ENCODE assay signal across 8 cellular contexts in genomic region chr17:38322156-38322779, GRCh38. TPM values are rescaled to one million over a fixed set of nuclear protein-coding genes. Genes with fewer than 3 reads are reported as not detected.
A peak's percentile ranks its signal among the peaks of the same experiment; 100 is the strongest.
DNase-seq lines count a peak whose midpoint lies in the region; ATAC-seq and TF ChIP-seq lines count a peak whose summit lies in the region.

No MANE protein-coding gene starts in this region.

- no peaks in the 10 kb centered on the region for H3K9me2 ChIP-seq in MM.1S (replicated peaks; ENCODE audit: insufficient read depth, low read length)

- ATAC-seq in right lobe of liver (peak; percentile 75 to 82 (median 80)), HG02840 (IDR thresholded peaks at IDR 0.05; ENCODE audit: low FRiP score, unreplicated experiment) (no peak), GM19455 (IDR thresholded peaks at IDR 0.05; ENCODE audit: unreplicated experiment) (no peak)

- H3K27ac ChIP-seq in MM.1S (ENCODE audit: low read length) (no peak overlapping the region), right lobe of liver (no peak overlapping the region)

- H3K4me2 ChIP-seq in MM.1S (ENCODE audit: low read depth, low read length): no peak overlapping the region

- H3K9me3 ChIP-seq in MM.1S (replicated peaks; ENCODE audit: insufficient read depth, low read length) (no peaks in the 10 kb centered on the region), right lobe of liver (no peaks in the 10 kb centered on the region)

- intact Hi-C loops in right lobe of liver (cut with DNase I): no loop called here

- H3K4me1 ChIP-seq in MM.1S (ENCODE audit: low read length) (no peaks in the 10 kb centered on the region), right lobe of liver (no peaks in the 10 kb centered on the region)

- TF ChIP-seq POLR2A in right lobe of liver (IDR thresholded peaks at IDR 0.05): no peak

- peaks cover 3% of the 10 kb centered on the region; the same call in 1 of the 2 replicates for H3K36me3 ChIP-seq in MM.1S (replicated peaks; ENCODE audit: insufficient read depth, low read length)
- peaks cover 0 to 26% (median 5%) of the 10 kb centered on the region in 4 donors for H3K36me3 ChIP-seq in right lobe of liver

- peak; percentile 48 for TF ChIP-seq CTCF in MM.1S (IDR thresholded peaks at IDR 0.05; ENCODE audit: low read length)
- TF ChIP-seq CTCF in right lobe of liver (IDR thresholded peaks at IDR 0.05): peak in 3 of 4 donors; percentile 78 to 84 (median 83)

- H3K27me3 ChIP-seq in MM.1S (replicated peaks; ENCODE audit: insufficient read depth, low read length) (no peaks in the 10 kb centered on the region), right lobe of liver (no peaks in the 10 kb centered on the region)

- H3K4me3 ChIP-seq in MM.1S (ENCODE audit: low read length) (no peak overlapping the region), right lobe of liver (no peak overlapping the region)

- no peaks in the 10 kb centered on the region for H3K79me2 ChIP-seq in MM.1S (ENCODE audit: low read length)

- no peaks in the 10 kb centered on the region for H3F3A ChIP-seq in MM.1S (ENCODE audit: insufficient read depth, low read length)

- H3K9ac ChIP-seq in MM.1S (ENCODE audit: low read length): no peak overlapping the region

- no peaks in the 10 kb centered on the region for H4K20me1 ChIP-seq in MM.1S (ENCODE audit: insufficient read depth, low read length)

- WGBS in right lobe of liver (ENCODE audit: insufficient coverage, low coverage, low lambda C conversion rate, missing lambda C conversion rate): 6% methylated on average over 2 of the region's 8 CpGs

- DNase-seq in GF-D8 (lab: John Stamatoyannopoulos, UW) (peak; percentile 1), MM.1S (peak; percentile 41), right lobe of liver (peak; percentile 48 to 69 (median 54))
- DNase-seq in activated CD4-positive, CD25-positive, alpha-beta regulatory T cell treated with anti-CD3 and anti-CD28 coated beads, Interleukin-2, amount 50 U/mL, for 72 hours: peak; percentile 75
- peak; percentile 48 for DNase-seq in central memory CD4-positive, alpha-beta T cell
- DNase-seq in stimulated activated CD8-positive, alpha-beta memory T cell treated with anti-CD3 and anti-CD28 coated beads, Interleukin-15, amount 100 ng/mL, for 24 hours (ENCODE audit: low read depth): peak; percentile 54

- H2AFZ ChIP-seq in MM.1S (ENCODE audit: low read length): no peak overlapping the region

RNA-seq across cellular contexts. Expression of gene GPR179, which starts 21.5 kb away (rescaled TPM):
- under 1 TPM in 2 of 6 experiments, not detected in 4; 0.07 to 0.22 TPM for total RNA-seq in right lobe of liver

RNA-seq across cellular contexts. Expression of gene MRPL45, which starts 25.3 kb away (rescaled TPM):
- total RNA-seq in right lobe of liver: 10 to 100 TPM; 18.1 to 25.8 (median 20.1) TPM

RNA-seq across cellular contexts. Expression of gene SOCS7, which starts 29.4 kb away (rescaled TPM):
- total RNA-seq in right lobe of liver: 1 to 10 TPM; 2.2 to 6.0 (median 4.3) TPM

Comparison
In these comparisons a context has a peak if more than half of its experiments do, and no peak if none do; other contexts are left out.
1. DNase-seq: peak in every context shown above with its lines; median percentile 75 in activated CD4-positive, CD25-positive, alpha-beta regulatory T cell treated with anti-CD3 and anti-CD28 coated beads, Interleukin-2, amount 50 U/mL, for 72 hours; 54 in right lobe of liver; 54 in stimulated activated CD8-positive, alpha-beta memory T cell treated with anti-CD3 and anti-CD28 coated beads, Interleukin-15, amount 100 ng/mL, for 24 hours; 48 in central memory CD4-positive, alpha-beta T cell; 41 in MM.1S; 1 in GF-D8.
2. ATAC-seq: peak in right lobe of liver (4 of 4); none in HG02840 (single experiment) and GM19455 (single experiment).